Comparison of ENCODE assay signal across 7 cellular contexts in genomic region chr1:46603481-46603857, GRCh38. TPM values are rescaled to one million over a fixed set of nuclear protein-coding genes. Genes with fewer than 3 reads are reported as not detected.
DNase-seq lines count a peak whose midpoint lies in the region; ATAC-seq, FAIRE-seq and TF ChIP-seq lines count a peak whose summit lies in the region.

No MANE protein-coding gene starts in this region.

- in situ Hi-C loops in HAP-1 (cut with MboI; ENCODE audit: low sequenced_read_pairs): no loop called here

- H3K27me3 ChIP-seq in HAP-1 (ENCODE audit: low read depth) (no peaks in the 10 kb centered on the region), skeletal muscle tissue (ENCODE audit: control insufficient read depth in 3 of 3, insufficient read depth in 3 of 3, low read length in 3 of 3) (no peaks in the 10 kb centered on the region)

- H3K27ac ChIP-seq in VCaP (peak overlapping the region; percentile 75), skeletal muscle tissue (ENCODE audit: low read depth, low read length) (peak overlapping the region; percentile 70)

- FAIRE-seq in GM12891 (lab: Jason Lieb, UNC): no peak

- H3K36me3 ChIP-seq in HAP-1 (replicated peaks): no peaks in the 10 kb centered on the region
- peaks cover 6 to 9% (median 6%) of the 10 kb centered on the region in 3 donors for H3K36me3 ChIP-seq in skeletal muscle tissue (ENCODE audit: control insufficient read depth in 3 of 3, insufficient read depth in 3 of 3, low read length in 3 of 3)

- ATAC-seq in left cardiac atrium: peak; percentile 2 to 10

- no peak for TF ChIP-seq POLR2A in GM12891 (IDR thresholded peaks at IDR 0.05; ENCODE audit: low read depth, low read length)

- no peaks in the 10 kb centered on the region for H3K9me3 ChIP-seq in HAP-1
- no peaks in the 10 kb centered on the region for H3K9me3 ChIP-seq in skeletal muscle tissue (ENCODE audit: control insufficient read depth in 3 of 3, low read length in 3 of 3)

- peak overlapping the region; percentile 93 for H3K4me3 ChIP-seq in HAP-1
- peak overlapping the region; percentile 89 to 98 (median 98) for H3K4me3 ChIP-seq in skeletal muscle tissue (ENCODE audit: low read length in 3 of 3)

- no peak for TF ChIP-seq CTCF in VCaP (conservative IDR thresholded peaks at IDR 0.05)

- H3K4me1 ChIP-seq in HAP-1: peaks cover 11% of the 10 kb centered on the region
- peaks cover 47 to 65% (median 59%) of the 10 kb centered on the region in 3 donors for H3K4me1 ChIP-seq in skeletal muscle tissue (ENCODE audit: control insufficient read depth in 3 of 3, insufficient read depth in 3 of 3, low read length in 3 of 3)

- peak in 1 of 2 experiments; percentile 4 for DNase-seq in HAP-1 (ENCODE audit: low spot score in 2 of 2)
- DNase-seq in left cardiac atrium: no peak
- no peak for DNase-seq in GM12891 (ENCODE audit: insufficient read length, low spot score)
- no peak for DNase-seq in cerebellum (ENCODE audit: low spot score)
- DNase-seq in mesenteric fat pad (ENCODE audit: low spot score): no peak

- peak overlapping the region; percentile 90 to 98 (median 92) for H3K9ac ChIP-seq in skeletal muscle tissue (ENCODE audit: low read depth in 1 of 3, low read length in 3 of 3)

- intact Hi-C loops in left cardiac atrium (cut with DNase I): no loop called here

TF ChIP-seq in GM12891, 5 proteins besides CTCF, POLR2A, EP300 and RAD21:
- TF ChIP-seq POLR2AphosphoS5 (IDR thresholded peaks at IDR 0.05; ENCODE audit: low read depth, low read length) (no peak), POU2F2 (IDR thresholded peaks at IDR 0.05; ENCODE audit: low read depth, low read length) (no peak)
TF ChIP-seq in GM12891: peak in this region for 0.

RNA-seq across cellular contexts. Expression of gene MKNK1, which starts 0.6 kb away (rescaled TPM):
- total RNA-seq in left cardiac atrium: 10 to 100 TPM; 39.7 to 42.7 TPM
- 20.4 TPM for total RNA-seq in skeletal muscle tissue
- polyA plus RNA-seq in GM12891 (2012; ENCODE audit: low read depth, missing spikeins): 19.7 TPM
- total RNA-seq in cerebellum: 23.3 TPM
- 90.8 TPM for total RNA-seq in mesenteric fat pad

RNA-seq across cellular contexts. Expression of gene MOB3C, which starts 13.1 kb away (rescaled TPM):
- 10 to 100 TPM; 18.3 to 22.1 TPM for total RNA-seq in left cardiac atrium
- total RNA-seq in skeletal muscle tissue: 14.1 TPM
- polyA plus RNA-seq in GM12891 (2012; ENCODE audit: low read depth, missing spikeins): 7.2 TPM
- total RNA-seq in cerebellum: 5.2 TPM
- total RNA-seq in mesenteric fat pad: 44.6 TPM

RNA-seq across cellular contexts. Expression of gene KNCN, which starts 52.0 kb away (rescaled TPM):
- total RNA-seq in left cardiac atrium: not detected
- total RNA-seq in skeletal muscle tissue: not detected
- polyA plus RNA-seq in GM12891 (2012; ENCODE audit: low read depth, missing spikeins): not detected
- not detected for total RNA-seq in cerebellum
- not detected for total RNA-seq in mesenteric fat pad
